Comparison of ENCODE assay signal across 26 cellular contexts in genomic region chr2:145017149-145017548, GRCh38.
"Had no signal": no experiment of that assay in that cellular context is flagged by ENCODE, and none has a peak within 500 bp of the region (broad histone marks: within the 10 kb centered on the region; RNA-seq: fewer than 3 reads in every experiment).

No MANE protein-coding gene starts in this region.

- H3K27ac ChIP-seq: left ventricle myocardium inferior, ovary, prostate gland, skin epidermis, stomach, testis, thyroid gland, transverse colon, upper lobe of left lung, vagina had no signal

- H3K27ac Mint-ChIP-seq: mesothelial cell of epicardium; naive B cell; natural killer cell treated with Interleukin-12 subunit alpha and Interleukin-12 subunit beta and Interleukin-15 and Interleukin-18, amount 100 ng/mL, for 72 hours; stimulated activated naive B cell treated with anti-CD40 and anti-IgM and Interleukin-4, amounts not matched to agents 10 μg/mL and 1 μg/mL and 100 μg/mL, for 72 hours had no signal

- H3K4me1 ChIP-seq: prostate gland, stomach, testis, thyroid gland, upper lobe of left lung had no signal

- H3K9me3 Mint-ChIP-seq: mesothelial cell of epicardium; naive B cell; natural killer cell treated with Interleukin-12 subunit alpha and Interleukin-12 subunit beta and Interleukin-15 and Interleukin-18, amount 100 ng/mL, for 72 hours; stimulated activated naive B cell treated with anti-CD40 and anti-IgM and Interleukin-4, amounts not matched to agents 10 μg/mL and 1 μg/mL and 100 μg/mL, for 72 hours had no signal

- H3K9me3 ChIP-seq: left ventricle myocardium inferior, ovary, prostate gland, stomach, testis, thyroid gland, transverse colon, upper lobe of left lung, vagina had no signal

- H3K27me3 Mint-ChIP-seq: naive B cell; natural killer cell treated with Interleukin-12 subunit alpha and Interleukin-12 subunit beta and Interleukin-15 and Interleukin-18, amount 100 ng/mL, for 72 hours; stimulated activated naive B cell treated with anti-CD40 and anti-IgM and Interleukin-4, amounts not matched to agents 10 μg/mL and 1 μg/mL and 100 μg/mL, for 72 hours had no signal

- DNase-seq: islet precursor cell; left ventricle myocardium inferior; mesendoderm; naive B cell; ovary; posterior cingulate gyrus; retina; right cardiac atrium; stimulated activated CD4-positive, alpha-beta T cell treated with anti-CD3 and anti-CD28 coated beads, Interleukin-12 subunit alpha, Interleukin-12 subunit beta, amount 100 ng/mL, for 4 hours; stimulated activated CD4-positive, alpha-beta T cell treated with anti-CD3 and anti-CD28 coated beads, Interleukin-15, amount 100 ng/mL, for 24 hours; stimulated activated CD4-positive, alpha-beta T cell treated with anti-CD3 and anti-CD28 coated beads, Interleukin-2, amount 100 ng/mL, for 24 hours; stimulated activated CD4-positive, alpha-beta T cell treated with anti-CD3 and anti-CD28 coated beads, Interleukin-4, amount 100 ng/mL, for 1 hour; stimulated activated naive B cell treated with anti-CD40 and anti-IgM and Interleukin-4, amounts not matched to agents 10 μg/mL and 1 μg/mL and 100 μg/mL, for 72 hours; stimulated activated naive CD8-positive, alpha-beta T cell treated with anti-CD3 and anti-CD28 coated beads, Interleukin-15, Interleukin-2, amounts not matched to agents 100 U/mL and 50 U/mL, for 24 hours; stomach; testis; thyroid gland; transverse colon; upper lobe of left lung had no signal

- H3K36me3 ChIP-seq: left ventricle myocardium inferior, ovary, prostate gland, stomach, thyroid gland, transverse colon, upper lobe of left lung, vagina had no signal

- H3K36me3 Mint-ChIP-seq: mesothelial cell of epicardium; naive B cell; natural killer cell treated with Interleukin-12 subunit alpha and Interleukin-12 subunit beta and Interleukin-15 and Interleukin-18, amount 100 ng/mL, for 72 hours; stimulated activated naive B cell treated with anti-CD40 and anti-IgM and Interleukin-4, amounts not matched to agents 10 μg/mL and 1 μg/mL and 100 μg/mL, for 72 hours had no signal

- H3K4me3 Mint-ChIP-seq: mesothelial cell of epicardium; naive B cell; natural killer cell treated with Interleukin-12 subunit alpha and Interleukin-12 subunit beta and Interleukin-15 and Interleukin-18, amount 100 ng/mL, for 72 hours; stimulated activated naive B cell treated with anti-CD40 and anti-IgM and Interleukin-4, amounts not matched to agents 10 μg/mL and 1 μg/mL and 100 μg/mL, for 72 hours had no signal

- H3K4me3 ChIP-seq: left ventricle myocardium inferior, lung, ovary, prostate gland, skin epidermis, stomach, testis, thyroid gland, transverse colon, upper lobe of left lung, vagina had no signal

- ATAC-seq: natural killer cell treated with Interleukin-12 subunit alpha and Interleukin-12 subunit beta and Interleukin-15 and Interleukin-18, amount 100 ng/mL, for 72 hours; right cardiac atrium; sciatic nerve; stimulated activated naive B cell treated with anti-CD40 and anti-IgM and Interleukin-4, amounts not matched to agents 10 μg/mL and 1 μg/mL and 100 μg/mL, for 72 hours; stimulated activated naive CD8-positive, alpha-beta T cell treated with anti-CD3 and anti-CD28 coated beads, Interleukin-15, Interleukin-2, amounts not matched to agents 100 U/mL and 50 U/mL, for 24 hours had no signal

- H3K27me3 ChIP-seq: ovary, stomach, testis, thyroid gland, transverse colon, upper lobe of left lung, vagina had no signal
